ENCODE assay signal across 1 cellular context in genomic region chr13:22235950-22236290, GRCh38.
TF ChIP-seq lines count a peak whose summit lies in the region.

No MANE protein-coding gene starts in this region.

TF ChIP-seq in HCT116, 20 proteins besides CTCF, POLR2A, EP300 and RAD21 (continued from another document):
- TF ChIP-seq ZBTB33 (IDR thresholded peaks at IDR 0.05; ENCODE audit: extremely low read depth, insufficient replicate concordance, low read length) = no peak
- no peak for TF ChIP-seq SRF (IDR thresholded peaks at IDR 0.05; ENCODE audit: low read depth)
- TF ChIP-seq EGR1 (IDR thresholded peaks at IDR 0.05; ENCODE audit: low read depth) = no peak
- TF ChIP-seq ZNF274 (IDR thresholded peaks at IDR 0.05; ENCODE audit: low read depth, low read length) = no peak
- TF ChIP-seq REST (IDR thresholded peaks at IDR 0.05; ENCODE audit: low read depth) = no peak
- TF ChIP-seq MAX (IDR thresholded peaks at IDR 0.05) = no peak
